31 cellular contexts compared by ENCODE assay signal in the genomic region with DNA sequence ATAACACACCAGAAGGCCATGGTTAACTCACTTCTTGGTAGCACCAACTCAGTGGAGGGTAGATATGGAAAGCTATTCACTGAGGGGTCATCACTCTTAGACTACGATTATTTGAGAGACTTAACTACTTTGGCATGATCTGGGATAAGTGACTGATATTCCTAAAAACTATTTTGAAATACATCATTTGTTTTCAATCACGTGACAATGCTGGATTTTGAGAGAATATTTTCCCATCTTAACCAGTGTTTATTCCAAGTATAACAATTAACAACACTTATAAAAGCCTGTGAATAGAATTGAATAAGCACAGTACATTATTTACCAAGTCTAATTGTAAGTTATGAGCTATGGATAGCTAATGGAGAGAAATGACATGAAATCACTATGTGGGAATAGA. TPM values are rescaled to one million over a fixed set of nuclear protein-coding genes. Genes with fewer than 3 reads are reported as not detected.
"Had no signal": no experiment of that assay in that cellular context is flagged by ENCODE, and none has a peak within 500 bp of the region (broad histone marks: within the 10 kb centered on the region; RNA-seq: fewer than 3 reads in every experiment).

No MANE protein-coding gene starts in this region.

- H3K4me1 ChIP-seq: stomach, suprapubic skin, testis, thyroid gland, tibial artery, tibial nerve, transverse colon, upper lobe of left lung, upper lobe of right lung, uterus, vagina had no signal

- H3K36me3 ChIP-seq: stomach, suprapubic skin, thoracic aorta, thyroid gland, tibial artery, tibial nerve, transverse colon, upper lobe of left lung, upper lobe of right lung, uterus, vagina had no signal

- H3K4me3 ChIP-seq: stomach, suprapubic skin, testis, thoracic aorta, thyroid gland, tibial artery, tibial nerve, transverse colon, upper lobe of left lung, upper lobe of right lung, uterus, vagina had no signal

- H3K27me3 ChIP-seq: stomach, suprapubic skin, testis, thyroid gland, tibial artery, tibial nerve, transverse colon, upper lobe of left lung, upper lobe of right lung, uterus, vagina had no signal

- H3K27ac ChIP-seq: stomach, suprapubic skin, testis, thoracic aorta, thyroid gland, tibial artery, tibial nerve, transverse colon, upper lobe of left lung, upper lobe of right lung, uterus, vagina had no signal

- DNase-seq: stimulated activated CD4-positive, alpha-beta T cell treated with anti-CD3 and anti-CD28 coated beads, Interleukin-2, amount 100 ng/mL, for 48 hours; stimulated activated CD4-positive, alpha-beta T cell treated with anti-CD3 and anti-CD28 coated beads, Interleukin-4, amount 100 ng/mL, for 1 hour; stimulated activated CD4-positive, alpha-beta T cell treated with anti-CD3 and anti-CD28 coated beads, Interleukin-4, amount 100 ng/mL, for 24 hours; stimulated activated CD4-positive, alpha-beta T cell treated with anti-CD3 and anti-CD28 coated beads, Interleukin-4, amount 100 ng/mL, for 4 hours; stimulated activated CD8-positive, alpha-beta memory T cell treated with anti-CD3 and anti-CD28 coated beads, Interleukin-4, amount 100 ng/mL, for 48 hours; stimulated activated naive B cell treated with anti-CD40 and anti-IgM and Interleukin-4, amounts not matched to agents 10 μg/mL and 1 μg/mL and 100 μg/mL, for 72 hours; stimulated activated naive CD4-positive, alpha-beta T cell; stimulated activated naive CD4-positive, alpha-beta T cell treated with Interleukin-2 at 50 U/mL for 16 hours; stimulated activated naive CD8-positive, alpha-beta T cell treated with anti-CD3 and anti-CD28 coated beads, Interleukin-15, amount 100 ng/mL, for 72 hours; stimulated activated naive CD8-positive, alpha-beta T cell treated with anti-CD3 and anti-CD28 coated beads, Interleukin-15, Interleukin-2, amounts not matched to agents 100 U/mL and 50 U/mL, for 24 hours; stomach; substantia nigra; testis; thyroid gland; tibial artery; transverse colon; trophoblast cell; upper lobe of left lung; upper lobe of right lung; uterus had no signal

- ATAC-seq: stimulated activated effector memory CD8-positive, alpha-beta T cell treated with anti-CD3 and anti-CD28 coated beads, Interleukin-12 subunit alpha, Interleukin-12 subunit beta, amount 100 ng/mL, for 72 hours; stimulated activated memory B cell treated with anti-CD40 and anti-IgM and Interleukin-4, amounts not matched to agents 10 μg/mL and 1 μg/mL and 100 μg/mL, for 72 hours; stimulated activated naive B cell treated with anti-CD40 and anti-IgM and Interleukin-4, amounts not matched to agents 10 μg/mL and 1 μg/mL and 100 μg/mL, for 72 hours; stimulated activated naive CD8-positive, alpha-beta T cell treated with anti-CD3 and anti-CD28 coated beads, Interleukin-15, amount 100 ng/mL, for 72 hours; stimulated activated naive CD8-positive, alpha-beta T cell treated with anti-CD3 and anti-CD28 coated beads, Interleukin-15, Interleukin-2, amounts not matched to agents 100 U/mL and 50 U/mL, for 24 hours; upper lobe of right lung had no signal

- H3K9me3 ChIP-seq: testis, thyroid gland, vagina had no signal

- FAIRE-seq: urothelium cell line had no signal

RNA-seq across cellular contexts. Expression of a gene that starts 22.4 kb away (rescaled TPM):
- total RNA-seq: stomach, subcutaneous adipose tissue, suprapubic skin, temporal lobe, thoracic aorta, thyroid gland, tibial nerve, transverse colon, upper lobe of left lung, upper lobe of right lung, ureter, urinary bladder, uterus, vagina had no signal
- polyA plus RNA-seq: stomach, urinary bladder had no signal
